ENCODE assay signal across 8 cellular contexts in the genomic region with DNA sequence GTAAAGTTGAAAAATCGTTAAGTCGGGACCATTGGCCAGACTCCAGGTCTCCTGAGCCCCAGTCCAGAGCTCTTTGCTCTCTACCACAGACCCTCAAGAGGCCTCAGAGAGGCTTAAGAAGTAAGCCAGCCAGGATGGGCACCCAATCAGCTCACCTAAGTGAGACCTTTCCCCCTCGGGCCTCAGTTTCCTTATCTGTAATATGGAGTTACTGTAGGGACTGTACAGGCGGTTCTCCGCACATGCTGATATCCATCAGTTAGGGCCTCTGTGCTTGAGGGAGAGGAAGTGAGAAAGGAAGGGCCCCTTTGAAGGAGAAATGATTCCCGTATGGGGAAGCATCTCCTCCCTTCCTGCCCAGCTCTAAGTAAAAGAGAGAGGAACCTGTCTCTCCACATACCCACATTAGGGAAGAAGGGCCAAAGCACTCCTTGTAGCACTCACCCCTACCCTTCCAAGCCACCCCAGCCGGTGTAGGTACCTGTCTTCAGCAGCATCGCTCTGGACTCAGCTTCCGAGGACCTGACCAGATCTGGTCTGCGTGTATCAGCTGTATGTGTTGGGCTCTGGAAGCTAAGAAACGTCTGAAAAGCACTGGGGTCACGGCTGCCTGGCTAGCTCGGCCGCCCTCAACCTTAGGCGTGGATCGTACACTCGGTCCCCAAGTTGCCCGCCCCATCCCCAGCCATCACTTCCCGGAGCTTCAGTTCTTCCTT. TPM values are rescaled to one million over a fixed set of nuclear protein-coding genes. Genes with fewer than 3 reads are reported as not detected.
A peak's percentile ranks its signal among the peaks of the same experiment; 100 is the strongest.
DNase-seq lines count a peak whose midpoint lies in the region; ATAC-seq and TF ChIP-seq lines count a peak whose summit lies in the region.

No MANE protein-coding gene starts in this region.

- intact Hi-C loops in adrenal gland (cut with DNase I) = loop anchor here in 1 of 2 donors (5.0 kb wide), 1 partner anchor 383 kb away; the partner anchor contains the start of gene SNU13

- H3K27ac Mint-ChIP-seq in activated T-cell treated with anti-CD3 and anti-CD28 coated beads, Interleukin-2, amount 50 U/mL, for 24 hours = peak overlapping the region; percentile 90
- peak overlapping the region; percentile 88 for H3K27ac Mint-ChIP-seq in stimulated activated memory B cell treated with anti-CD40 and anti-IgM and Interleukin-4, amounts not matched to agents 10 μg/mL and 1 μg/mL and 100 μg/mL, for 72 hours

- 19 to 53% (median 24%) methylated on average over 6 to 19 of the region's 19 CpGs for WGBS in adrenal gland, 4 donors

- peaks cover 0 to 27% of the 10 kb centered on the region in 2 donors for H3K36me3 ChIP-seq in adrenal gland (replicated peaks in 1 of 2)

- no peak for TF ChIP-seq RAD21 in Ishikawa (IDR thresholded peaks at IDR 0.05; ENCODE audit: low read depth)

- H3K27ac ChIP-seq in adrenal gland = peak overlapping the region; percentile 58 to 95 (median 83)

- no peak for TF ChIP-seq POLR2A in adrenal gland (IDR thresholded peaks at IDR 0.05)

- H3K27me3 ChIP-seq in adrenal gland = no peaks in the 10 kb centered on the region

- peak overlapping the region; percentile 85 for H3K4me3 Mint-ChIP-seq in activated T-cell treated with anti-CD3 and anti-CD28 coated beads, Interleukin-2, amount 50 U/mL, for 24 hours
- H3K4me3 Mint-ChIP-seq in stimulated activated memory B cell treated with anti-CD40 and anti-IgM and Interleukin-4, amounts not matched to agents 10 μg/mL and 1 μg/mL and 100 μg/mL, for 72 hours = peak overlapping the region; percentile 86

- no peaks in the 10 kb centered on the region for H3K9me3 ChIP-seq in adrenal gland (replicated peaks in 1 of 3)
- H3K9me3 ChIP-seq in iPS-18c (ENCODE audit: control insufficient read depth, insufficient read depth, low read length) = no peaks in the 10 kb centered on the region

- H3K4me3 ChIP-seq in adrenal gland = peak overlapping the region in 3 of 4 donors; percentile 27 to 77 (median 66)
- H3K4me3 ChIP-seq in iPS-18c (ENCODE audit: insufficient read depth, low read depth, low read length) = peak overlapping the region; percentile 70

- no peaks in the 10 kb centered on the region for H3K9me3 Mint-ChIP-seq in activated T-cell treated with anti-CD3 and anti-CD28 coated beads, Interleukin-2, amount 50 U/mL, for 24 hours
- no peaks in the 10 kb centered on the region for H3K9me3 Mint-ChIP-seq in stimulated activated memory B cell treated with anti-CD40 and anti-IgM and Interleukin-4, amounts not matched to agents 10 μg/mL and 1 μg/mL and 100 μg/mL, for 72 hours

- no peak for TF ChIP-seq CTCF in adrenal gland (IDR thresholded peaks at IDR 0.05)

- peaks cover 6 to 29% of the 10 kb centered on the region in 2 donors for H3K4me1 ChIP-seq in adrenal gland (replicated peaks in 1 of 2)

- no peak for DNase-seq in activated T-cell treated with anti-CD3 and anti-CD28 coated beads, Interleukin-2, amount 50 U/mL, for 24 hours
- no peak for DNase-seq in activated T-cell treated with anti-CD3 and anti-CD28 coated beads, Interleukin-2, amount 50 U/mL, for 1 hour
- peak in 2 of 7 donors; percentile 27 to 48 for DNase-seq in adrenal gland
- DNase-seq in NCI-H187 treated with DMSO at 0.1 percent for 48 hours (lab: John Stamatoyannopoulos, UW) = no peak
- no peak for DNase-seq in islet precursor cell

- ATAC-seq in stimulated activated memory B cell treated with anti-CD40 and anti-IgM and Interleukin-4, amounts not matched to agents 10 μg/mL and 1 μg/mL and 100 μg/mL, for 72 hours = peak; percentile 21

- H3K4me1 Mint-ChIP-seq in activated T-cell treated with anti-CD3 and anti-CD28 coated beads, Interleukin-2, amount 50 U/mL, for 24 hours (ENCODE audit: low read depth) = peaks cover 39% of the 10 kb centered on the region
- peaks cover 40% of the 10 kb centered on the region for H3K4me1 Mint-ChIP-seq in stimulated activated memory B cell treated with anti-CD40 and anti-IgM and Interleukin-4, amounts not matched to agents 10 μg/mL and 1 μg/mL and 100 μg/mL, for 72 hours

- peaks cover 39% of the 10 kb centered on the region for H3K36me3 Mint-ChIP-seq in activated T-cell treated with anti-CD3 and anti-CD28 coated beads, Interleukin-2, amount 50 U/mL, for 24 hours (ENCODE audit: low read depth)
- peaks cover 25% of the 10 kb centered on the region for H3K36me3 Mint-ChIP-seq in stimulated activated memory B cell treated with anti-CD40 and anti-IgM and Interleukin-4, amounts not matched to agents 10 μg/mL and 1 μg/mL and 100 μg/mL, for 72 hours

- H3K27me3 Mint-ChIP-seq in activated T-cell treated with anti-CD3 and anti-CD28 coated beads, Interleukin-2, amount 50 U/mL, for 24 hours = no peaks in the 10 kb centered on the region
- H3K27me3 Mint-ChIP-seq in stimulated activated memory B cell treated with anti-CD40 and anti-IgM and Interleukin-4, amounts not matched to agents 10 μg/mL and 1 μg/mL and 100 μg/mL, for 72 hours = no peaks in the 10 kb centered on the region

- TF ChIP-seq EP300 in Ishikawa (IDR thresholded peaks at IDR 0.05; ENCODE audit: borderline replicate concordance) = no peak

TF ChIP-seq in Ishikawa, 13 proteins besides CTCF, POLR2A, EP300 and RAD21:
- no peak for TF ChIP-seq REST (IDR thresholded peaks at IDR 0.05; ENCODE audit: low read depth)
- no peak for TF ChIP-seq TCF12 (IDR thresholded peaks at IDR 0.05; ENCODE audit: low read depth)
- no peak for TF ChIP-seq TAF1 (IDR thresholded peaks at IDR 0.05; ENCODE audit: low read depth)
- TF ChIP-seq USF1 (IDR thresholded peaks at IDR 0.05) = no peak
- TF ChIP-seq EGR1 (IDR thresholded peaks at IDR 0.05) = no peak
- TF ChIP-seq ZBTB7A (IDR thresholded peaks at IDR 0.05; ENCODE audit: low read depth) = 0 out of 2 replicates have a peak, but pooled peaks have one; percentile 16

RNA-seq across cellular contexts. Expression of gene NAGA, which starts 0.7 kb away (rescaled TPM):
- total RNA-seq in adrenal gland = 10 to 100 TPM; 17.5 to 54.0 (median 30.7) TPM
- 10 to 100 TPM in 2 of 3 donors, 1 to 10 TPM in 1; 7.4 to 18.1 (median 10.7) TPM for polyA plus RNA-seq in adrenal gland

RNA-seq across cellular contexts. Expression of gene PHETA2, which starts 4.1 kb away (rescaled TPM):
- total RNA-seq in adrenal gland = 10 to 100 TPM in 2 of 8 donors, 1 to 10 TPM in 6; 4.3 to 14.3 (median 7.1) TPM
- 1 to 10 TPM; 2.5 to 7.7 (median 6.3) TPM for polyA plus RNA-seq in adrenal gland

RNA-seq across cellular contexts. Expression of gene SMDT1, which starts 9.5 kb away (rescaled TPM):
- total RNA-seq in adrenal gland = 100 to 1,000 TPM in 4 of 8 donors, 10 to 100 TPM in 3, 1 to 10 TPM in 1; 4.3 to 147 (median 75.5) TPM
- 100 to 1,000 TPM in 1 of 3 donors, 10 to 100 TPM in 2; 57.6 to 151 (median 67.4) TPM for polyA plus RNA-seq in adrenal gland

RNA-seq across cellular contexts. Expression of gene NDUFA6, which starts 20.6 kb away (rescaled TPM):
- total RNA-seq in adrenal gland = 100 to 1,000 TPM in 1 of 8 donors, 10 to 100 TPM in 7; 57.0 to 143 (median 75.0) TPM
- 100 to 1,000 TPM; 120 to 372 (median 150) TPM for polyA plus RNA-seq in adrenal gland
